12 cellular contexts compared by ENCODE assay signal in genomic region chr6:98880486-98880885, GRCh38.
DNase-seq lines count a peak whose midpoint lies in the region; ATAC-seq lines count a peak whose summit lies in the region.
"Had no signal": no experiment of that assay in that cellular context is flagged by ENCODE, and none has a peak within 500 bp of the region (broad histone marks: within the 10 kb centered on the region; RNA-seq: fewer than 3 reads in every experiment).

No MANE protein-coding gene starts in this region.

- peak in 2 of 3 experiments; percentile 18 to 51 for DNase-seq in NCI-H1417 (lab: John Stamatoyannopoulos, UW)
- DNase-seq in NCI-H1417 treated with DMSO at 0.1 percent for 48 hours (lab: John Stamatoyannopoulos, UW) = no peak
- no peak for DNase-seq in HK-2 (ENCODE audit: unreplicated experiment)
- no peak for DNase-seq in DMS 273 treated with DMSO at 0.1 percent for 48 hours (lab: John Stamatoyannopoulos, UW)
- no peak for DNase-seq in Kasumi-1 (lab: John Stamatoyannopoulos, UW)
- DNase-seq: body of pancreas, Karpas-422, spleen, substantia nigra had no signal

- H3K9ac ChIP-seq in endocrine pancreas (ENCODE audit: control insufficient read depth, insufficient read depth, low read length) = no peak overlapping the region

- no peaks in the 10 kb centered on the region for H3K4me1 ChIP-seq in endocrine pancreas (ENCODE audit: control insufficient read depth, insufficient read depth, low read length)
- H3K4me1 ChIP-seq: body of pancreas, spleen had no signal

- ATAC-seq in GM21717 (IDR thresholded peaks at IDR 0.05; ENCODE audit: unreplicated experiment) (peak; percentile 95), HG03354 (IDR thresholded peaks at IDR 0.05; ENCODE audit: poor library complexity, severe bottlenecking, unreplicated experiment) (peak; percentile 95)
- ATAC-seq: body of pancreas had no signal

- H3K4me3 ChIP-seq in endocrine pancreas (ENCODE audit: control insufficient read depth, insufficient read depth, low read length) = peak overlapping the region; percentile 69
- H3K4me3 ChIP-seq: body of pancreas, spleen had no signal

- H3K9me3 ChIP-seq in endocrine pancreas (ENCODE audit: control insufficient read depth, low read length) = no peaks in the 10 kb centered on the region
- H3K9me3 ChIP-seq: body of pancreas, spleen had no signal

- H3K36me3 ChIP-seq in endocrine pancreas (ENCODE audit: control insufficient read depth, insufficient read depth, low read length) = no peaks in the 10 kb centered on the region

- no peaks in the 10 kb centered on the region for H3K27me3 ChIP-seq in endocrine pancreas (ENCODE audit: control insufficient read depth, insufficient read depth, low read length)
- H3K27me3 ChIP-seq: body of pancreas, spleen had no signal

Comparison
In these comparisons a context has a peak if more than half of its experiments do, and no peak if none do; other contexts are left out.
1. DNase-seq: peak in NCI-H1417 (2 of 3); none in NCI-H1417 treated with DMSO at 0.1 percent for 48 hours (single experiment), HK-2 (single experiment), DMS 273 treated with DMSO at 0.1 percent for 48 hours (single experiment) and Kasumi-1 (0 of 2).